2 cellular contexts compared by ENCODE assay signal in the genomic region with DNA sequence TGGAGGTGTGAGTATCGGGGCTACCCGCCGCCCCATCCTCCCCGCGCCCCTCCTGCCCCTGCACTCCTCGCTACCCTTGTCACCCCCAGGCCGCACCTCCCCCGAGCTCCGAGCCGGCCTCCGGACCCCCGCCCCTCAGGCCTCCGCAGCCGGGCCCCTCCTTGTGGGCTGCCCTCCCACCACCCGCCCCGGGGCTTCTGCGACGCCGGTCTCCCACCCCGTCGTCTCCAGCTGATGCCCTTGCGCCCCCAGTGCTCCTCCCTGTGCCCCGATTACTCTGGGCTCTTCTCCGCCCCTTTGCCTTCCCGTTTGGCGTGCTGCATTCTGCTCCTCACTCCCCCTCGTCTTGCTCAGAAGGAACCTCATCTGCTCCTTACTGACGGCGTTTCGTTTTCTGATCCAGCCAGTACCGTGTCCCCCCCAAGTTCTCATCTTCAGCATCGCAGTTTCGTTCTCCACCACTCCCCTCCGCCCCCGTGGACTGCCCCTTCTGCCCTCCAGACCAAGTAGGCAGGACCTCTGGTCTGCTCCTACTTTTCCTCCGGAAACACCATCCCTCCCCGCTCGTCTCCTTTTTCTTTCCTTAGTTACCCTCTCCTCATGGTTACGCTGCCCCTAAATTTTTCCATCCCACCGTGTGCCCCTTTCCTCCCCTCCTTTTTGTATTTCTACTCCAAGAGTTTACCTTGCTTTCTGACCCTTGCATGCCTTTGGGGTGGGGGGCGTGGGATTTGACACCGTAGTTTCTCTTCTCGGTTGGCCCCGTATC.
A peak's percentile ranks its signal among the peaks of the same experiment; 100 is the strongest.
TF ChIP-seq lines count a peak whose summit lies in the region.

No MANE protein-coding gene starts in this region.

TF ChIP-seq in HEK293T, 16 proteins besides CTCF, POLR2A, EP300 and RAD21 (continued from another document):
- TF ChIP-seq, protein P1, sequence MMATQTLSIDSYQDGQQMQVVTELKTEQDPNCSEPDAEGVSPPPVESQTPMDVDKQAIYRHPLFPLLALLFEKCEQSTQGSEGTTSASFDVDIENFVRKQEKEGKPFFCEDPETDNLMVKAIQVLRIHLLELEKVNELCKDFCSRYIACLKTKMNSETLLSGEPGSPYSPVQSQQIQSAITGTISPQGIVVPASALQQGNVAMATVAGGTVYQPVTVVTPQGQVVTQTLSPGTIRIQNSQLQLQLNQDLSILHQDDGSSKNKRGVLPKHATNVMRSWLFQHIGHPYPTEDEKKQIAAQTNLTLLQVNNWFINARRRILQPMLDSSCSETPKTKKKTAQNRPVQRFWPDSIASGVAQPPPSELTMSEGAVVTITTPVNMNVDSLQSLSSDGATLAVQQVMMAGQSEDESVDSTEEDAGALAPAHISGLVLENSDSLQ (IDR thresholded peaks at IDR 0.05), result no peak
- TF ChIP-seq LEF1 (IDR thresholded peaks at IDR 0.05; ENCODE audit: borderline replicate concordance), result no peak
- TF ChIP-seq SP1 (IDR thresholded peaks at IDR 0.05), result no peak
- TF ChIP-seq FOXM1 (IDR thresholded peaks at IDR 0.05; ENCODE audit: borderline replicate concordance), result no peak

TF ChIP-seq in GM12878, 131 proteins besides CTCF, POLR2A, EP300 and RAD21 (continued from another document):
- TF ChIP-seq, protein P2, sequence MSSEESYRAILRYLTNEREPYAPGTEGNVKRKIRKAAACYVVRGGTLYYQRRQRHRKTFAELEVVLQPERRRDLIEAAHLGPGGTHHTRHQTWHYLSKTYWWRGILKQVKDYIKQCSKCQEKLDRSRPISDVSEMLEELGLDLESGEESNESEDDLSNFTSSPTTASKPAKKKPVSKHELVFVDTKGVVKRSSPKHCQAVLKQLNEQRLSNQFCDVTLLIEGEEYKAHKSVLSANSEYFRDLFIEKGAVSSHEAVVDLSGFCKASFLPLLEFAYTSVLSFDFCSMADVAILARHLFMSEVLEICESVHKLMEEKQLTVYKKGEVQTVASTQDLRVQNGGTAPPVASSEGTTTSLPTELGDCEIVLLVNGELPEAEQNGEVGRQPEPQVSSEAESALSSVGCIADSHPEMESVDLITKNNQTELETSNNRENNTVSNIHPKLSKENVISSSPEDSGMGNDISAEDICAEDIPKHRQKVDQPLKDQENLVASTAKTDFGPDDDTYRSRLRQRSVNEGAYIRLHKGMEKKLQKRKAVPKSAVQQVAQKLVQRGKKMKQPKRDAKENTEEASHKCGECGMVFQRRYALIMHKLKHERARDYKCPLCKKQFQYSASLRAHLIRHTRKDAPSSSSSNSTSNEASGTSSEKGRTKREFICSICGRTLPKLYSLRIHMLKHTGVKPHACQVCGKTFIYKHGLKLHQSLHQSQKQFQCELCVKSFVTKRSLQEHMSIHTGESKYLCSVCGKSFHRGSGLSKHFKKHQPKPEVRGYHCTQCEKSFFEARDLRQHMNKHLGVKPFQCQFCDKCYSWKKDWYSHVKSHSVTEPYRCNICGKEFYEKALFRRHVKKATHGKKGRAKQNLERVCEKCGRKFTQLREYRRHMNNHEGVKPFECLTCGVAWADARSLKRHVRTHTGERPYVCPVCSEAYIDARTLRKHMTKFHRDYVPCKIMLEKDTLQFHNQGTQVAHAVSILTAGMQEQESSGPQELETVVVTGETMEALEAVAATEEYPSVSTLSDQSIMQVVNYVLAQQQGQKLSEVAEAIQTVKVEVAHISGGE (CRISPR knock-in tag; IDR thresholded peaks at IDR 0.05), result no peak
- TF ChIP-seq NBN (IDR thresholded peaks at IDR 0.05) (no peak), MYC (IDR thresholded peaks at IDR 0.05; ENCODE audit: insufficient read depth, insufficient read length, insufficient replicate concordance, low read length, severe bottlenecking) (no peak), HDAC6 (IDR thresholded peaks at IDR 0.05; ENCODE audit: unreplicated experiment) (no peak), EZH2 (IDR thresholded peaks at IDR 0.05; ENCODE audit: borderline replicate concordance, control insufficient read depth, low read depth, low read length) (no peak), EGR1 (IDR thresholded peaks at IDR 0.05; ENCODE audit: borderline replicate concordance in 1 of 2, low read depth in 2 of 2, low read length in 2 of 2) (peak in 1 of 2 experiments; percentile 51; a peak in 1 of 3 replicates), PAX5 (IDR thresholded peaks at IDR 0.05; ENCODE audit: borderline replicate concordance, low read depth, low read length) (no peak), IKZF2 (IDR thresholded peaks at IDR 0.05) (peak in 1 of 2 experiments; percentile 40; a peak in 1 of 4 replicates), PAX8 (IDR thresholded peaks at IDR 0.05) (no peak), MEF2A (IDR thresholded peaks at IDR 0.05; ENCODE audit: insufficient read depth, low read depth, low read length) (no peak), RFX5 (IDR thresholded peaks at IDR 0.05; ENCODE audit: low read depth, low read length) (no peak)
- TF ChIP-seq, protein P3, sequence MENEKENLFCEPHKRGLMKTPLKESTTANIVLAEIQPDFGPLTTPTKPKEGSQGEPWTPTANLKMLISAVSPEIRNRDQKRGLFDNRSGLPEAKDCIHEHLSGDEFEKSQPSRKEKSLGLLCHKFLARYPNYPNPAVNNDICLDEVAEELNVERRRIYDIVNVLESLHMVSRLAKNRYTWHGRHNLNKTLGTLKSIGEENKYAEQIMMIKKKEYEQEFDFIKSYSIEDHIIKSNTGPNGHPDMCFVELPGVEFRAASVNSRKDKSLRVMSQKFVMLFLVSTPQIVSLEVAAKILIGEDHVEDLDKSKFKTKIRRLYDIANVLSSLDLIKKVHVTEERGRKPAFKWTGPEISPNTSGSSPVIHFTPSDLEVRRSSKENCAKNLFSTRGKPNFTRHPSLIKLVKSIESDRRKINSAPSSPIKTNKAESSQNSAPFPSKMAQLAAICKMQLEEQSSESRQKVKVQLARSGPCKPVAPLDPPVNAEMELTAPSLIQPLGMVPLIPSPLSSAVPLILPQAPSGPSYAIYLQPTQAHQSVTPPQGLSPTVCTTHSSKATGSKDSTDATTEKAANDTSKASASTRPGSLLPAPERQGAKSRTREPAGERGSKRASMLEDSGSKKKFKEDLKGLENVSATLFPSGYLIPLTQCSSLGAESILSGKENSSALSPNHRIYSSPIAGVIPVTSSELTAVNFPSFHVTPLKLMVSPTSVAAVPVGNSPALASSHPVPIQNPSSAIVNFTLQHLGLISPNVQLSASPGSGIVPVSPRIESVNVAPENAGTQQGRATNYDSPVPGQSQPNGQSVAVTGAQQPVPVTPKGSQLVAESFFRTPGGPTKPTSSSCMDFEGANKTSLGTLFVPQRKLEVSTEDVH (IDR thresholded peaks at IDR 0.05; ENCODE audit: low read depth, partially characterized antibody), result no peak
- TF ChIP-seq, protein P4, sequence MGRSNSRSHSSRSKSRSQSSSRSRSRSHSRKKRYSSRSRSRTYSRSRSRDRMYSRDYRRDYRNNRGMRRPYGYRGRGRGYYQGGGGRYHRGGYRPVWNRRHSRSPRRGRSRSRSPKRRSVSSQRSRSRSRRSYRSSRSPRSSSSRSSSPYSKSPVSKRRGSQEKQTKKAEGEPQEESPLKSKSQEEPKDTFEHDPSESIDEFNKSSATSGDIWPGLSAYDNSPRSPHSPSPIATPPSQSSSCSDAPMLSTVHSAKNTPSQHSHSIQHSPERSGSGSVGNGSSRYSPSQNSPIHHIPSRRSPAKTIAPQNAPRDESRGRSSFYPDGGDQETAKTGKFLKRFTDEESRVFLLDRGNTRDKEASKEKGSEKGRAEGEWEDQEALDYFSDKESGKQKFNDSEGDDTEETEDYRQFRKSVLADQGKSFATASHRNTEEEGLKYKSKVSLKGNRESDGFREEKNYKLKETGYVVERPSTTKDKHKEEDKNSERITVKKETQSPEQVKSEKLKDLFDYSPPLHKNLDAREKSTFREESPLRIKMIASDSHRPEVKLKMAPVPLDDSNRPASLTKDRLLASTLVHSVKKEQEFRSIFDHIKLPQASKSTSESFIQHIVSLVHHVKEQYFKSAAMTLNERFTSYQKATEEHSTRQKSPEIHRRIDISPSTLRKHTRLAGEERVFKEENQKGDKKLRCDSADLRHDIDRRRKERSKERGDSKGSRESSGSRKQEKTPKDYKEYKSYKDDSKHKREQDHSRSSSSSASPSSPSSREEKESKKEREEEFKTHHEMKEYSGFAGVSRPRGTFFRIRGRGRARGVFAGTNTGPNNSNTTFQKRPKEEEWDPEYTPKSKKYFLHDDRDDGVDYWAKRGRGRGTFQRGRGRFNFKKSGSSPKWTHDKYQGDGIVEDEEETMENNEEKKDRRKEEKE (IDR thresholded peaks at IDR 0.05), result no peak
- TF ChIP-seq, protein P5, sequence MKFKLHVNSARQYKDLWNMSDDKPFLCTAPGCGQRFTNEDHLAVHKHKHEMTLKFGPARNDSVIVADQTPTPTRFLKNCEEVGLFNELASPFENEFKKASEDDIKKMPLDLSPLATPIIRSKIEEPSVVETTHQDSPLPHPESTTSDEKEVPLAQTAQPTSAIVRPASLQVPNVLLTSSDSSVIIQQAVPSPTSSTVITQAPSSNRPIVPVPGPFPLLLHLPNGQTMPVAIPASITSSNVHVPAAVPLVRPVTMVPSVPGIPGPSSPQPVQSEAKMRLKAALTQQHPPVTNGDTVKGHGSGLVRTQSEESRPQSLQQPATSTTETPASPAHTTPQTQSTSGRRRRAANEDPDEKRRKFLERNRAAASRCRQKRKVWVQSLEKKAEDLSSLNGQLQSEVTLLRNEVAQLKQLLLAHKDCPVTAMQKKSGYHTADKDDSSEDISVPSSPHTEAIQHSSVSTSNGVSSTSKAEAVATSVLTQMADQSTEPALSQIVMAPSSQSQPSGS (IDR thresholded peaks at IDR 0.05; ENCODE audit: low read length), result no peak
